ENCODE assay signal across 8 cellular contexts in the genomic region with DNA sequence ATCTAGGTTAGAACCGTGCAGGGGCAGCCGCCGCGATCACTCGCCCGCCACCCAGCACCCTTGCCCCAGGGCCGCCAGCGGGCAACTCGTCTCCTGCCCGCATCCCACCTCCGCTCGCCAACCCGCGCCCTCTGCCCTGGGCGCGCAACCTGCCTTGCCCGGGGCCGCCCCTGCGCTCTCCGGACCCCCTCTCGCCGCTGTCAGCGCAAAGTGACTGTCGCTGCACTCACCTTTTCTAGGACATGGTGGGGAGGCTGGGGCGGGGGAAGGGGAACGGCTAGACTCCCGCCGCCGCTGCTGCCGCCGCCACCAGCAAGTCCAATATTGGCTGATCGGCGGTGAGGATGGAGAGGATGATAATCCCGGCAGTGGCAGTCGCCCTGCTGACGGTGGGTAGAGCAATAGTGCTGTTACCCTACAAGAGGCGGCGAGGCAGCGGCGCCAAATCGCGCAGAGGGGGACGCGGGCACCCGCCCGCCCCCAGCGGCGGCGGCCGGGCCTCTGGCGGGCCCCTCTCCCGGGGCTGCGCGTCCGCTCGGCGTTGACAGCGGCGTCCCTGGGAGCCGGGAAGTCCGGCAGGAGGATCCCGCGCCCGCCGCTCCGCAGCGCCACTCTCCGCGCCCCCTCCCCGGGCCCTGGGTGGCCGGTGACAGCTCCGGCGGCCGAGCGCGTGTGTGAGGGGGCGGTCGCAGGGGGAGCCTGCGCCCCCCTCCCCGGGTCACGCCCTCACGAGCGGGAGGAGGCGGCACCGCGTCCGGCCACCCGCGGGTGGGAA. TPM values are rescaled to one million over a fixed set of nuclear protein-coding genes. Genes with fewer than 3 reads are reported as not detected.
A peak's percentile ranks its signal among the peaks of the same experiment; 100 is the strongest.
DNase-seq lines count a peak whose midpoint lies in the region; ATAC-seq and TF ChIP-seq lines count a peak whose summit lies in the region.

No MANE protein-coding gene starts in this region.

- TF ChIP-seq CTCF in CD8-positive, alpha-beta T cell (IDR thresholded peaks at IDR 0.05) = peak; percentile 28
- TF ChIP-seq CTCF in heart right ventricle (IDR thresholded peaks at IDR 0.05) = peak in 4 of 9 donors; percentile 4 to 29 (median 14)
- no peak for TF ChIP-seq CTCF in parathyroid adenoma (IDR thresholded peaks at IDR 0.05)

- peaks cover 40% of the 10 kb centered on the region for H3K4me1 ChIP-seq in CD8-positive, alpha-beta T cell (ENCODE audit: insufficient read depth, low read length)
- H3K4me1 ChIP-seq in heart right ventricle (peaks cover 6 to 55% (median 43%) of the 10 kb centered on the region in 9 donors), parathyroid adenoma (no peaks in the 10 kb centered on the region)

- peak overlapping the region; percentile 95 for H3K4me3 ChIP-seq in CD8-positive, alpha-beta T cell (ENCODE audit: low read depth, low read length)
- H3K4me3 ChIP-seq in heart right ventricle (peak overlapping the region; percentile 62 to 97 (median 86)), parathyroid adenoma (ENCODE audit: low read depth, low read length) (peak overlapping the region; percentile 76)

- intact Hi-C loops in CD8-positive, alpha-beta T cell (cut with DNase I, micrococcal nuclease) = loop anchor here (5.0 to 10.0 kb wide), 6 partner anchors 227 to 1920 kb away; a partner anchor contains a TSS
- intact Hi-C loops in heart right ventricle (cut with DNase I) = loop anchor here in 7 of 10 donors (5.0 to 10.0 kb wide), 9 partner anchors 67 to 580 kb away; no protein-coding TSS in a partner anchor

- H3K27ac Mint-ChIP-seq in CD8-positive, alpha-beta T cell = peak overlapping the region; percentile 99

- peak; percentile 12 for ATAC-seq in CD8-positive, alpha-beta T cell
- ATAC-seq in heart right ventricle = peak in 4 of 8 donors; percentile 3 to 14 (median 6)
- ATAC-seq in GM18870 (IDR thresholded peaks at IDR 0.05; ENCODE audit: unreplicated experiment) = no peak

- no peaks in the 10 kb centered on the region for H3K9me3 ChIP-seq in CD8-positive, alpha-beta T cell (ENCODE audit: low read length)
- H3K9me3 ChIP-seq in heart right ventricle = no peaks in the 10 kb centered on the region
- no peaks in the 10 kb centered on the region for H3K9me3 ChIP-seq in parathyroid adenoma (ENCODE audit: control insufficient read depth, low read length)

- H3K27me3 ChIP-seq in CD8-positive, alpha-beta T cell (ENCODE audit: insufficient read depth, low read length) = no peaks in the 10 kb centered on the region
- peaks cover 0 to 76% (median 0%) of the 10 kb centered on the region in 7 donors for H3K27me3 ChIP-seq in heart right ventricle
- H3K27me3 ChIP-seq in parathyroid adenoma (ENCODE audit: control insufficient read depth, insufficient read depth, low read length) = no peaks in the 10 kb centered on the region

- CTCF ChIA-PET in CD8-positive, alpha-beta T cell (lab: Charles Lee) = interaction anchor here (1.1 to 1.4 kb wide), 3 partner anchors 8 to 400 kb away, joined by 3 read pairs; no protein-coding TSS in a partner anchor

- POLR2A ChIA-PET in CD8-positive, alpha-beta T cell (lab: Charles Lee) = interaction anchor here (0.7 to 5.8 kb wide), 7 partner anchors 13 to 391 kb away, joined by 4 to 93 read pairs (median 10); no protein-coding TSS in a partner anchor

- no peaks in the 10 kb centered on the region for H3K36me3 ChIP-seq in CD8-positive, alpha-beta T cell (ENCODE audit: insufficient read depth, low read length)
- H3K36me3 ChIP-seq in heart right ventricle (no peaks in the 10 kb centered on the region), parathyroid adenoma (ENCODE audit: control insufficient read depth, insufficient read depth, low read length) (no peaks in the 10 kb centered on the region)

- peaks cover 45% of the 10 kb centered on the region for H3K4me1 Mint-ChIP-seq in CD8-positive, alpha-beta T cell (ENCODE audit: low read depth)

- peaks cover 25% of the 10 kb centered on the region for H3K36me3 Mint-ChIP-seq in CD8-positive, alpha-beta T cell

- H3K27ac ChIP-seq in CD8-positive, alpha-beta T cell (ENCODE audit: low read depth, low read length) = peak overlapping the region; percentile 99
- peak overlapping the region; percentile 46 to 98 (median 91) for H3K27ac ChIP-seq in heart right ventricle
- H3K27ac ChIP-seq in parathyroid adenoma = peak overlapping the region; percentile 97

- H3K9me3 Mint-ChIP-seq in CD8-positive, alpha-beta T cell = no peaks in the 10 kb centered on the region

- H2AFZ ChIP-seq in parathyroid adenoma = peak overlapping the region; percentile 86

- peak overlapping the region; percentile 98 for H3K4me3 Mint-ChIP-seq in CD8-positive, alpha-beta T cell

- 0 to 1% methylated on average over 59 to 89 of the region's 89 CpGs for WGBS in heart right ventricle, 2 donors

- H3K9ac ChIP-seq in parathyroid adenoma = peak overlapping the region; percentile 37

- peak overlapping the region; percentile 79 for H3K4me2 ChIP-seq in parathyroid adenoma (ENCODE audit: low read length)

- H3K79me2 ChIP-seq in parathyroid adenoma = peaks cover 10% of the 10 kb centered on the region

- no peaks in the 10 kb centered on the region for H3K27me3 Mint-ChIP-seq in CD8-positive, alpha-beta T cell (ENCODE audit: low read depth)

- peak; percentile 32 to 75 (median 48) for DNase-seq in CD8-positive, alpha-beta T cell
- DNase-seq in NCI-H1930 (lab: John Stamatoyannopoulos, UW) (peak; percentile 11 to 20), heart right ventricle (peak; percentile 25 to 55), ureter (ENCODE audit: low spot score) (peak; percentile 45), NCI-H2029 treated with DMSO at 0.1 percent for 48 hours (lab: John Stamatoyannopoulos, UW) (no peak)
- peak; percentile 14 to 56 (median 31) for DNase-seq in activated naive CD4-positive, alpha-beta T cell (lab: John Stamatoyannopoulos, UW)

RNA-seq across cellular contexts. Expression of a gene that starts 2.3 kb away (rescaled TPM):
- 10 to 100 TPM; 29.6 to 32.4 TPM for total RNA-seq in CD8-positive, alpha-beta T cell
- total RNA-seq in heart right ventricle (10 to 100 TPM; 15.4 to 28.6 (median 23.7) TPM), ureter (31.6 TPM)
- 1 to 10 TPM; 2.2 to 4.2 TPM for polyA plus RNA-seq in heart right ventricle
